Comparison of ENCODE assay signal across 8 cellular contexts in genomic region chr1:160830321-160831153, GRCh38. TPM values are rescaled to one million over a fixed set of nuclear protein-coding genes. Genes with fewer than 3 reads are reported as not detected.
DNase-seq lines count a peak whose midpoint lies in the region; ATAC-seq and TF ChIP-seq lines count a peak whose summit lies in the region.

No MANE protein-coding gene starts in this region.

- ATAC-seq in HG02884 (IDR thresholded peaks at IDR 0.05; ENCODE audit: unreplicated experiment) (peak; percentile 50), GM21786 (IDR thresholded peaks at IDR 0.05; ENCODE audit: unreplicated experiment) (no peak)

- H3K27me3 ChIP-seq in cardiac muscle cell = peaks cover 9% of the 10 kb centered on the region

- peaks cover 7% of the 10 kb centered on the region for H3K4me1 ChIP-seq in cardiac muscle cell (ENCODE audit: low read depth)

- H3K4me3 ChIP-seq in cardiac muscle cell = no peak overlapping the region

- H3K36me3 ChIP-seq in cardiac muscle cell = no peaks in the 10 kb centered on the region

- DNase-seq in D341Med (ENCODE audit: low spot score) (peak; percentile 64), SIG-M5 treated with dmso at 0.1 percent for 504 hours (lab: John Stamatoyannopoulos, UW; ENCODE audit: unreplicated experiment) (peak; percentile 56), cardiac muscle cell (ENCODE audit: low read depth in 1 of 2, low spot score in 1 of 2) (peak; percentile 71 to 86), smooth muscle cell of the brain vasculature (ENCODE audit: low read depth, low spot score) (peak; percentile 6), hippocampal formation (lab: John Stamatoyannopoulos, UW) (no peak)
- peak; percentile 57 for DNase-seq in activated T-helper 9 cell treated with anti-CD3 and anti-CD28 coated beads, Interleukin-2, amount 50 U/mL, for 16 hours (ENCODE audit: low read depth)

- no peaks in the 10 kb centered on the region for H3K9me3 ChIP-seq in cardiac muscle cell (ENCODE audit: low read depth)

- no peak overlapping the region for H3K27ac ChIP-seq in cardiac muscle cell

- peak; percentile 71 for TF ChIP-seq CTCF in cardiac muscle cell (IDR thresholded peaks at IDR 0.05; ENCODE audit: low read depth, low read length)

RNA-seq across cellular contexts. Expression of gene CD244, which starts 32.1 kb away (rescaled TPM):
- total RNA-seq in cardiac muscle cell = not detected in 2 replicates
- 0.11 TPM in 1 of 2 replicates, not detected in the other for polyA plus RNA-seq in cardiac muscle cell

RNA-seq across cellular contexts. Expression of gene LY9, which starts 34.6 kb away (rescaled TPM):
- not detected in 2 replicates for total RNA-seq in cardiac muscle cell
- polyA plus RNA-seq in cardiac muscle cell = not detected in 2 replicates

RNA-seq across cellular contexts. Expression of gene ITLN1, which starts 54.4 kb away (rescaled TPM):
- total RNA-seq in cardiac muscle cell = 0.21 TPM in 1 of 2 replicates, not detected in the other
- polyA plus RNA-seq in cardiac muscle cell = 0.34 TPM in 1 of 2 replicates, not detected in the other

Comparison
In these comparisons a context has a peak if more than half of its experiments do, and no peak if none do; other contexts are left out.
1. DNase-seq: peak in D341Med (single experiment), SIG-M5 treated with dmso at 0.1 percent for 504 hours (single experiment), activated T-helper 9 cell treated with anti-CD3 and anti-CD28 coated beads, Interleukin-2, amount 50 U/mL, for 16 hours (single experiment), cardiac muscle cell (2 of 2) and smooth muscle cell of the brain vasculature (single experiment); none in hippocampal formation (0 of 2).